ENCODE assay signal across 24 cellular contexts in the genomic region with DNA sequence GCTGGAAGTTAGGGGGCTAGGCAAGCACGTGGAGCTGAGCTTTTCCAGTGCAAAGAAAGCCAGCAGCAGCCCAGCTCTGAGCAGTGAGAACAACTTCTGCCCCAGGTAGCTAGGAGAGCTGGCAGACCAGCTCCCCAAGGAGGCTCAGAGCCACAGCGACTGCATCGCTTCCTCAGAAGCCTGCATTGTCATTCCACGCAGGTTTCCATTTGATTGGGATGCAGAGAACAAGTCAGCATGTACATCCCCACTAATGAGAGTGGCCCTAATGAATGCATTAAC. TPM values are rescaled to one million over a fixed set of nuclear protein-coding genes. Genes with fewer than 3 reads are reported as not detected.
"Had no signal": no experiment of that assay in that cellular context is flagged by ENCODE, and none has a peak within 500 bp of the region (broad histone marks: within the 10 kb centered on the region; RNA-seq: fewer than 3 reads in every experiment).

No MANE protein-coding gene starts in this region.

- DNase-seq: activated CD4-positive, alpha-beta memory T cell treated with anti-CD3 and anti-CD28 coated beads, Interleukin-2, amount 10 ng/mL, durations not matched to agents 7 days and 5 days; activated CD4-positive, alpha-beta T cell treated with anti-CD3 and anti-CD28 coated beads for 36 hours; activated CD4-positive, alpha-beta T cell treated with anti-CD3 and anti-CD28 coated beads, Interleukin-2, amount 50 U/mL, for 1 hour; activated CD8-positive, alpha-beta memory T cell treated with anti-CD3 and anti-CD28 coated beads, Interleukin-2, amount 50 U/mL, for 48 hours; activated effector memory CD4-positive, alpha-beta T cell treated with Interleukin-2 at 50 U/mL for 16 hours; activated naive CD4-positive, alpha-beta T cell; activated T-cell treated with anti-CD3 and anti-CD28 coated beads, Interleukin-2, amount 50 U/mL, for 24 hours; aorta; central memory CD4-positive, alpha-beta T cell; Kasumi-1; NCI-H1105 treated with DMSO at 0.1 percent for 48 hours; NCI-H146; NCI-H187 treated with DMSO at 0.1 percent for 48 hours; NCI-H2081 treated with DMSO at 0.1 percent for 48 hours; NCI-H446; NCI-H524; PC-9; T-cell; T-helper 2 cell had no signal

- ATAC-seq: activated CD4-positive, alpha-beta T cell treated with anti-CD3 and anti-CD28 coated beads for 36 hours; K562; T-cell had no signal

- H3K4me3 ChIP-seq: K562, PC-9, SK-N-MC had no signal

- H2AFZ ChIP-seq: PC-9 had no signal

- H3K4me2 ChIP-seq: PC-9 had no signal

- H3K27ac ChIP-seq: PC-9, SK-N-MC, VCaP had no signal

- FAIRE-seq: bronchial epithelial cell, K562 had no signal

RNA-seq across cellular contexts. Expression of a gene that starts 45.1 kb away (rescaled TPM):
- total RNA-seq: activated CD4-positive, alpha-beta memory T cell treated with anti-CD3 and anti-CD28 coated beads, Interleukin-2, amount 10 ng/mL, durations not matched to agents 7 days and 5 days; activated CD4-positive, alpha-beta T cell treated with anti-CD3 and anti-CD28 coated beads for 36 hours; activated T-helper 1 cell treated with anti-CD3 and anti-CD28 coated beads, Interleukin-12 subunit alpha, Interleukin-12 subunit beta, Interleukin-2, Interleukin-4 antibody, amounts not matched to agents 30 ng/mL and 10 ng/mL and 1 ng/mL, durations not matched to agents 14 hours and 24 hours and 36 hours; aorta; bronchial epithelial cell; K562; PC-9; T-cell had no signal
- polyA plus RNA-seq: K562 had no signal
